15 cellular contexts compared by ENCODE assay signal in the genomic region with DNA sequence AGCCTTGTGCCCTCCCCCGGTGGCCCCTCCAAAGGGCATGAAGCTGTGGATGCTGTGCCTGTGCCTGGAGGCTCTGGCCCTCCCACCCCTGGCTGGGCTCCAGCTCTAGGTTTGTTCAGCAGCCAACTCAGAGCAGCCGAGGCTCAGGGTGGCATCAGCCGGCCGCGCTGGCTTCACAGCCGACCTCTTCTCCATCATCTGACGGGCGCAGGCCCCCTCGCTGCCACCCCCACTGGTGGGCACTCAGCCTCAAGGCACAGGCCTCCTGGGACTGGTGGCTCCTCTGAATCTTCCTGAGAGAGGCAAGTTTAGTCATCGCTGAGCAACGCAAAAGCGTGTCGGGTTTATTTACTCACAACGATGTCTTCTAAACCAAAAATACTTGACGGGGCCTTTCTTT. TPM values are rescaled to one million over a fixed set of nuclear protein-coding genes. Genes with fewer than 3 reads are reported as not detected.
DNase-seq lines count a peak whose midpoint lies in the region; ATAC-seq and TF ChIP-seq lines count a peak whose summit lies in the region.
"Had no signal": no experiment of that assay in that cellular context is flagged by ENCODE, and none has a peak within 500 bp of the region (broad histone marks: within the 10 kb centered on the region; RNA-seq: fewer than 3 reads in every experiment).

No MANE protein-coding gene starts in this region.

- H4K20me1 ChIP-seq in mammary epithelial cell (ENCODE audit: insufficient read depth, low read length): no peaks in the 10 kb centered on the region

- ATAC-seq in stimulated activated effector memory CD8-positive, alpha-beta T cell treated with anti-CD3 and anti-CD28 coated beads, Interleukin-12 subunit alpha, Interleukin-12 subunit beta, amount 100 ng/mL, for 72 hours: no peak
- ATAC-seq in HG03460 (IDR thresholded peaks at IDR 0.05; ENCODE audit: unreplicated experiment) (no peak), GM21360 (IDR thresholded peaks at IDR 0.05; ENCODE audit: unreplicated experiment) (no peak)
- ATAC-seq: A549 had no signal

- no peak overlapping the region for H3K4me3 ChIP-seq in mammary epithelial cell (replicated peaks in 1 of 3; ENCODE audit: insufficient read depth in 1 of 3, low read depth in 2 of 3, low read length in 3 of 3)
- H3K4me3 ChIP-seq in SJCRH30: peak overlapping the region; percentile 6
- H3K4me3 ChIP-seq in Caco-2 (ENCODE audit: low read depth, low read length): no peak overlapping the region
- H3K4me3 ChIP-seq: A549, smooth muscle cell had no signal

- H3K36me3 ChIP-seq in mammary epithelial cell (ENCODE audit: insufficient read depth, low read length): peaks cover 3% of the 10 kb centered on the region
- H3K36me3 ChIP-seq in SJCRH30: peaks cover 63% of the 10 kb centered on the region
- H3K36me3 ChIP-seq in Caco-2 (ENCODE audit: control insufficient read depth, insufficient read depth, low read length): peaks cover 3% of the 10 kb centered on the region

- H3K79me2 ChIP-seq in mammary epithelial cell (ENCODE audit: insufficient read depth, low read length): peaks cover 33% of the 10 kb centered on the region

- H3K36me3 Mint-ChIP-seq in MCF 10A (ENCODE audit: insufficient read depth, unreplicated experiment) (peaks cover 81% of the 10 kb centered on the region), Caco-2 (ENCODE audit: insufficient read depth, unreplicated experiment) (peaks cover 70% of the 10 kb centered on the region)
- peaks cover 82% of the 10 kb centered on the region for H3K36me3 Mint-ChIP-seq in stimulated activated effector memory CD8-positive, alpha-beta T cell treated with anti-CD3 and anti-CD28 coated beads, Interleukin-12 subunit alpha, Interleukin-12 subunit beta, amount 100 ng/mL, for 72 hours

- POLR2A ChIA-PET in MCF 10A (lab: Yijun Ruan, JAX) (no interaction called here), Caco-2 (lab: Charles Lee) (no interaction called here)

- H3K4me1 ChIP-seq in mammary epithelial cell (ENCODE audit: insufficient read depth, low read length) (peaks cover 4% of the 10 kb centered on the region), SJCRH30 (peaks cover 20% of the 10 kb centered on the region), Caco-2 (no peaks in the 10 kb centered on the region)
- H3K4me1 ChIP-seq: A549 had no signal

- BruUV-seq in MCF 10A (replicated peaks; lab: Mats Ljungman, UMichigan) (no TSS peak), mammary epithelial cell (replicated peaks; lab: Mats Ljungman, UMichigan) (no TSS peak), Caco-2 (replicated peaks; lab: Mats Ljungman, UMichigan) (no TSS peak)

- H3K4me3 Mint-ChIP-seq in MCF 10A (ENCODE audit: unreplicated experiment) (no peak overlapping the region), Caco-2 (ENCODE audit: unreplicated experiment) (no peak overlapping the region)
- no peak overlapping the region for H3K4me3 Mint-ChIP-seq in stimulated activated effector memory CD8-positive, alpha-beta T cell treated with anti-CD3 and anti-CD28 coated beads, Interleukin-12 subunit alpha, Interleukin-12 subunit beta, amount 100 ng/mL, for 72 hours
- H3K4me3 Mint-ChIP-seq: activated naive CD8-positive, alpha-beta T cell; stimulated activated naive CD8-positive, alpha-beta T cell treated with anti-CD3 and anti-CD28 coated beads, Interleukin-15, Interleukin-2, amounts not matched to agents 100 ng/mL and 50 ng/mL, for 24 hours had no signal

- H3K9me3 ChIP-seq in mammary epithelial cell (replicated peaks; ENCODE audit: insufficient read depth, low read length): no peaks in the 10 kb centered on the region
- no peaks in the 10 kb centered on the region for H3K9me3 ChIP-seq in SJCRH30 (replicated peaks)
- H3K9me3 ChIP-seq in Caco-2: no peaks in the 10 kb centered on the region
- H3K9me3 ChIP-seq: A549 had no signal

- CTCF ChIA-PET in MCF 10A (lab: Yijun Ruan, JAX): interaction anchor here (0.6 to 1.1 kb wide), 2 partner anchors 10 to 572 kb away, joined by 3 to 7 read pairs; no protein-coding TSS in a partner anchor
- CTCF ChIA-PET in mammary epithelial cell (lab: Charles Lee; ENCODE audit: low non-redundant PET): no interaction called here
- CTCF ChIA-PET in Caco-2 (lab: Charles Lee): no interaction called here

- peaks cover 15% of the 10 kb centered on the region for H3K4me1 Mint-ChIP-seq in MCF 10A (ENCODE audit: insufficient read depth, unreplicated experiment)
- peaks cover 11% of the 10 kb centered on the region for H3K4me1 Mint-ChIP-seq in stimulated activated effector memory CD8-positive, alpha-beta T cell treated with anti-CD3 and anti-CD28 coated beads, Interleukin-12 subunit alpha, Interleukin-12 subunit beta, amount 100 ng/mL, for 72 hours
- no peaks in the 10 kb centered on the region for H3K4me1 Mint-ChIP-seq in Caco-2 (ENCODE audit: low read depth, unreplicated experiment)

- no peak overlapping the region for H2AFZ ChIP-seq in mammary epithelial cell (ENCODE audit: low read depth, low read length)

- H3K27me3 ChIP-seq in mammary epithelial cell (ENCODE audit: insufficient read depth, low read length): no peaks in the 10 kb centered on the region
- H3K27me3 ChIP-seq in SJCRH30: no peaks in the 10 kb centered on the region
- H3K27me3 ChIP-seq in Caco-2 (replicated peaks; ENCODE audit: control insufficient read depth, insufficient read depth, low read length): no peaks in the 10 kb centered on the region

- in situ Hi-C loops in mammary epithelial cell (cut with MboI; ENCODE audit: low sequenced_read_pairs in 2 of 2): no loop called here

- dilution Hi-C loops in mammary epithelial cell (cut with HindIII; ENCODE audit: low sequenced_read_pairs): no loop called here

- WGBS in mammary epithelial cell (ENCODE audit: low coverage, missing lambda C conversion rate): 69% methylated on average over 13 of the region's 15 CpGs

- H3K9ac ChIP-seq in mammary epithelial cell (ENCODE audit: insufficient read depth, low read length): no peak overlapping the region

- no peak overlapping the region for H3K27ac ChIP-seq in mammary epithelial cell (ENCODE audit: insufficient read depth, low read depth, low read length)
- H3K27ac ChIP-seq in SJCRH30: peak overlapping the region; percentile 84
- H3K27ac ChIP-seq: A549 had no signal

- no peak overlapping the region for H3K4me2 ChIP-seq in mammary epithelial cell (ENCODE audit: insufficient read depth, low read depth, low read length)
- H3K4me2 ChIP-seq: A549, smooth muscle cell had no signal

- H3K27ac Mint-ChIP-seq in MCF 10A (ENCODE audit: low read depth, unreplicated experiment): no peak overlapping the region
- peak overlapping the region; percentile 63 for H3K27ac Mint-ChIP-seq in stimulated activated effector memory CD8-positive, alpha-beta T cell treated with anti-CD3 and anti-CD28 coated beads, Interleukin-12 subunit alpha, Interleukin-12 subunit beta, amount 100 ng/mL, for 72 hours
- H3K27ac Mint-ChIP-seq in Caco-2 (ENCODE audit: unreplicated experiment): no peak overlapping the region
- H3K27ac Mint-ChIP-seq: activated naive CD8-positive, alpha-beta T cell; stimulated activated naive CD8-positive, alpha-beta T cell treated with anti-CD3 and anti-CD28 coated beads, Interleukin-15, Interleukin-2, amounts not matched to agents 100 ng/mL and 50 ng/mL, for 24 hours had no signal

- TF ChIP-seq CTCF in MCF 10A (IDR thresholded peaks at IDR 0.05; ENCODE audit: unreplicated experiment): no peak
- TF ChIP-seq CTCF in mammary epithelial cell (conservative IDR thresholded peaks at IDR 0.05 in 1 of 2, IDR thresholded peaks at IDR 0.05 in 1 of 2; ENCODE audit: extremely low read depth in 1 of 2, insufficient read depth in 1 of 2, low read depth in 1 of 2, low read length in 2 of 2): no peak
- no peak for TF ChIP-seq CTCF in Caco-2 (IDR thresholded peaks at IDR 0.05; ENCODE audit: insufficient read depth in 1 of 2, low read depth in 1 of 2, low read length in 1 of 2, severe bottlenecking in 1 of 2, unreplicated experiment in 1 of 2)

- H3K27me3 Mint-ChIP-seq in MCF 10A (ENCODE audit: insufficient read depth, unreplicated experiment) (no peaks in the 10 kb centered on the region), Caco-2 (ENCODE audit: insufficient read depth, unreplicated experiment) (no peaks in the 10 kb centered on the region)
- H3K27me3 Mint-ChIP-seq: activated naive CD8-positive, alpha-beta T cell; stimulated activated naive CD8-positive, alpha-beta T cell treated with anti-CD3 and anti-CD28 coated beads, Interleukin-15, Interleukin-2, amounts not matched to agents 100 ng/mL and 50 ng/mL, for 24 hours had no signal

- peak; percentile 18 for DNase-seq in MCF 10A (ENCODE audit: unreplicated experiment)
- no peak for DNase-seq in mammary epithelial cell
- peak; percentile 65 to 75 for DNase-seq in SJCRH30
- peak in 29 of 51 donors; percentile 7 to 62 (median 36) for DNase-seq in hypothalamus (lab: John Stamatoyannopoulos, UW)
- no peak for DNase-seq in stimulated activated effector memory CD8-positive, alpha-beta T cell treated with anti-CD3 and anti-CD28 coated beads, Interleukin-12 subunit alpha, Interleukin-12 subunit beta, amount 100 ng/mL, for 72 hours (ENCODE audit: low spot score in 2 of 2)
- DNase-seq in Caco-2: no peak
- DNase-seq: H7, mesendoderm, NCI-H2029 treated with DMSO at 0.1 percent for 48 hours had no signal

- intact Hi-C loops in MCF 10A (cut with micrococcal nuclease): loop anchor here (10.0 kb wide), 1 partner anchor 147 kb away; no protein-coding TSS in a partner anchor
- intact Hi-C loops in mammary epithelial cell (cut with micrococcal nuclease): no loop called here
- intact Hi-C loops in Caco-2 (cut with micrococcal nuclease; ENCODE audit: unreplicated experiment): no loop called here

- H3K9me3 Mint-ChIP-seq in MCF 10A (ENCODE audit: unreplicated experiment) (no peaks in the 10 kb centered on the region), Caco-2 (ENCODE audit: unreplicated experiment) (no peaks in the 10 kb centered on the region)
- H3K9me3 Mint-ChIP-seq in stimulated activated effector memory CD8-positive, alpha-beta T cell treated with anti-CD3 and anti-CD28 coated beads, Interleukin-12 subunit alpha, Interleukin-12 subunit beta, amount 100 ng/mL, for 72 hours: no peaks in the 10 kb centered on the region
- H3K9me3 Mint-ChIP-seq: stimulated activated naive CD8-positive, alpha-beta T cell treated with anti-CD3 and anti-CD28 coated beads, Interleukin-15, Interleukin-2, amounts not matched to agents 100 ng/mL and 50 ng/mL, for 24 hours had no signal

RNA-seq across cellular contexts. Expression of a gene that starts 46.0 kb away (rescaled TPM):
- total RNA-seq in MCF 10A (2022): 26.5 and 33.5 TPM in 2 replicates
- 10 to 100 TPM; 35.0 to 38.2 TPM for total RNA-seq in mammary epithelial cell
- 34.2 TPM for polyA plus RNA-seq in mammary epithelial cell
- polyA minus RNA-seq in mammary epithelial cell: 77.3 TPM
- 50.3 and 60.4 TPM in 2 replicates for total RNA-seq in SJCRH30 (2014; rRNA removed; shearing (Covaris generic))
- 36.6 and 38.0 TPM in 2 replicates for total RNA-seq in Caco-2 (2022)

Comparison
In these comparisons a context has a peak if more than half of its experiments do, and no peak if none do; other contexts are left out.
1. DNase-seq: peak in MCF 10A (single experiment), SJCRH30 (2 of 2) and hypothalamus (29 of 51); none in mammary epithelial cell (single experiment), stimulated activated effector memory CD8-positive, alpha-beta T cell treated with anti-CD3 and anti-CD28 coated beads, Interleukin-12 subunit alpha, Interleukin-12 subunit beta, amount 100 ng/mL, for 72 hours (0 of 2) and Caco-2 (0 of 2).